ENCODE assay signal across 16 cellular contexts in genomic region chr10:133293810-133294119, GRCh38. TPM values are rescaled to one million over a fixed set of nuclear protein-coding genes. Genes with fewer than 3 reads are reported as not detected.
"Had no signal": no experiment of that assay in that cellular context is flagged by ENCODE, and none has a peak within 500 bp of the region (broad histone marks: within the 10 kb centered on the region; RNA-seq: fewer than 3 reads in every experiment).

No MANE protein-coding gene starts in this region.

- H3K4me1 ChIP-seq: psoas muscle, right lobe of liver had no signal

- DNase-seq: activated CD4-positive, alpha-beta memory T cell treated with anti-CD3 and anti-CD28 coated beads, Interleukin-2, amount 10 ng/mL, durations not matched to agents 7 days and 5 days; activated gamma-delta T cell treated with Interleukin-2 at 50 U/mL for 16 hours; activated T-cell treated with anti-CD3 and anti-CD28 coated beads, Interleukin-2, amount 50 U/mL, for 72 hours; effector CD8-positive, alpha-beta T cell; hippocampal formation; left cardiac atrium; occipital lobe; right lobe of liver; stimulated activated CD4-positive, alpha-beta T cell treated with anti-CD3 and anti-CD28 coated beads, Interleukin-1b, Interleukin-23, amount 100 ng/mL, for 48 hours; stimulated activated naive CD4-positive, alpha-beta T cell had no signal

- H3K27me3 ChIP-seq: cardiac muscle cell, right lobe of liver had no signal

- H3K4me3 Mint-ChIP-seq: activated CD4-positive, alpha-beta memory T cell treated with anti-CD3 and anti-CD28 coated beads, Interleukin-2, amount 10 ng/mL, durations not matched to agents 7 days and 5 days; activated T-cell treated with anti-CD3 and anti-CD28 coated beads, Interleukin-2, amount 50 U/mL, for 72 hours; natural killer cell treated with Interleukin-12 subunit alpha and Interleukin-12 subunit beta and Interleukin-15 and Interleukin-18, amount 100 ng/mL, for 72 hours had no signal

- H3K9me3 ChIP-seq: psoas muscle, right lobe of liver had no signal

- H3K27me3 Mint-ChIP-seq: activated CD4-positive, alpha-beta memory T cell treated with anti-CD3 and anti-CD28 coated beads, Interleukin-2, amount 10 ng/mL, durations not matched to agents 7 days and 5 days; natural killer cell treated with Interleukin-12 subunit alpha and Interleukin-12 subunit beta and Interleukin-15 and Interleukin-18, amount 100 ng/mL, for 72 hours had no signal

- H3K4me3 ChIP-seq: cardiac muscle cell, psoas muscle, right lobe of liver had no signal

- H3K27ac ChIP-seq: cardiac muscle cell, psoas muscle, right lobe of liver, VCaP had no signal

- H3K27ac Mint-ChIP-seq: activated CD4-positive, alpha-beta memory T cell treated with anti-CD3 and anti-CD28 coated beads, Interleukin-2, amount 10 ng/mL, durations not matched to agents 7 days and 5 days; activated T-cell treated with anti-CD3 and anti-CD28 coated beads, Interleukin-2, amount 50 U/mL, for 72 hours; natural killer cell treated with Interleukin-12 subunit alpha and Interleukin-12 subunit beta and Interleukin-15 and Interleukin-18, amount 100 ng/mL, for 72 hours had no signal

- H3K4me1 Mint-ChIP-seq: activated CD4-positive, alpha-beta memory T cell treated with anti-CD3 and anti-CD28 coated beads, Interleukin-2, amount 10 ng/mL, durations not matched to agents 7 days and 5 days had no signal

- ATAC-seq: natural killer cell treated with Interleukin-12 subunit alpha and Interleukin-12 subunit beta and Interleukin-15 and Interleukin-18, amount 100 ng/mL, for 72 hours had no signal

- H3K9me3 Mint-ChIP-seq: activated CD4-positive, alpha-beta memory T cell treated with anti-CD3 and anti-CD28 coated beads, Interleukin-2, amount 10 ng/mL, durations not matched to agents 7 days and 5 days; activated T-cell treated with anti-CD3 and anti-CD28 coated beads, Interleukin-2, amount 50 U/mL, for 72 hours; natural killer cell treated with Interleukin-12 subunit alpha and Interleukin-12 subunit beta and Interleukin-15 and Interleukin-18, amount 100 ng/mL, for 72 hours had no signal

RNA-seq across cellular contexts. Expression of gene CALY, which starts 42.9 kb away (rescaled TPM):
- total RNA-seq: activated CD4-positive, alpha-beta memory T cell treated with anti-CD3 and anti-CD28 coated beads, Interleukin-2, amount 10 ng/mL, durations not matched to agents 7 days and 5 days; left cardiac atrium; natural killer cell treated with Interleukin-12 subunit alpha and Interleukin-12 subunit beta and Interleukin-15 and Interleukin-18, amount 100 ng/mL, for 72 hours; psoas muscle; right lobe of liver had no signal

RNA-seq across cellular contexts. Expression of gene PRAP1, which starts 53.4 kb away (rescaled TPM):
- total RNA-seq: activated CD4-positive, alpha-beta memory T cell treated with anti-CD3 and anti-CD28 coated beads, Interleukin-2, amount 10 ng/mL, durations not matched to agents 7 days and 5 days; activated T-cell treated with anti-CD3 and anti-CD28 coated beads, Interleukin-2, amount 50 U/mL, for 72 hours; left cardiac atrium; natural killer cell treated with Interleukin-12 subunit alpha and Interleukin-12 subunit beta and Interleukin-15 and Interleukin-18, amount 100 ng/mL, for 72 hours; occipital lobe; psoas muscle; temporal lobe; urinary bladder had no signal
